8 cellular contexts compared by ENCODE assay signal in genomic region chr1:24932284-24932683, GRCh38. TPM values are rescaled to one million over a fixed set of nuclear protein-coding genes. Genes with fewer than 3 reads are reported as not detected.
DNase-seq lines count a peak whose midpoint lies in the region; ATAC-seq and TF ChIP-seq lines count a peak whose summit lies in the region.

No MANE protein-coding gene starts in this region.

- no peaks in the 10 kb centered on the region for H3K36me3 Mint-ChIP-seq in progenitor cell of endocrine pancreas (ENCODE audit: insufficient read depth)

- peak overlapping the region; percentile 23 for H3K4me3 ChIP-seq in fibroblast of villous mesenchyme (ENCODE audit: low read depth, low read length)

- H3K27ac Mint-ChIP-seq in progenitor cell of endocrine pancreas = no peak overlapping the region

- peak overlapping the region; percentile 33 for H3K4me3 Mint-ChIP-seq in progenitor cell of endocrine pancreas (ENCODE audit: low read depth)

- peaks cover 76% of the 10 kb centered on the region for H3K27me3 Mint-ChIP-seq in progenitor cell of endocrine pancreas

- DNase-seq in NCI-H2227 treated with DMSO at 0.1 percent for 48 hours (lab: John Stamatoyannopoulos, UW) (peak; percentile 13), activated T-cell treated with anti-CD3 and anti-CD28 coated beads for 4 hours (peak; percentile 44), fibroblast of villous mesenchyme (ENCODE audit: low read depth) (no peak), progenitor cell of endocrine pancreas (ENCODE audit: low spot score, unreplicated experiment) (peak; percentile 72), GDM1 (lab: John Stamatoyannopoulos, UW) (no peak)

- H3K4me1 Mint-ChIP-seq in progenitor cell of endocrine pancreas (ENCODE audit: low read depth) = no peaks in the 10 kb centered on the region

- ATAC-seq in GM19463 (IDR thresholded peaks at IDR 0.05; ENCODE audit: unreplicated experiment) (no peak), GM18505 (IDR thresholded peaks at IDR 0.05; ENCODE audit: unreplicated experiment) (no peak)

- TF ChIP-seq POLR2A in GM18505 (IDR thresholded peaks at IDR 0.05; ENCODE audit: borderline replicate concordance, extremely low read depth, insufficient read depth, insufficient read length) = no peak

- TF ChIP-seq CTCF in GM12873 (IDR thresholded peaks at IDR 0.05; ENCODE audit: insufficient read depth, low read depth, low read length, missing control alignments) (peak; percentile 62), fibroblast of villous mesenchyme (IDR thresholded peaks at IDR 0.05; ENCODE audit: insufficient read depth, low read depth, low read length) (peak; percentile 43), progenitor cell of endocrine pancreas (IDR thresholded peaks at IDR 0.05; ENCODE audit: unreplicated experiment) (peak; percentile 81)

- no peaks in the 10 kb centered on the region for H3K9me3 Mint-ChIP-seq in progenitor cell of endocrine pancreas (ENCODE audit: low read depth)

RNA-seq across cellular contexts. Expression of gene RUNX3, which starts 2.2 kb away (rescaled TPM):
- total RNA-seq in fibroblast of villous mesenchyme = not detected in 2 replicates
- 0.07 TPM in 1 of 2 replicates, not detected in the other for total RNA-seq in progenitor cell of endocrine pancreas

Comparison
In these comparisons a context has a peak if more than half of its experiments do, and no peak if none do; other contexts are left out.
1. DNase-seq: peak in NCI-H2227 treated with DMSO at 0.1 percent for 48 hours (single experiment), activated T-cell treated with anti-CD3 and anti-CD28 coated beads for 4 hours (single experiment) and progenitor cell of endocrine pancreas (single experiment); none in fibroblast of villous mesenchyme (single experiment) and GDM1 (single experiment).
2. Peak in every context shown above with its lines, with median percentiles within 50 percentile points of each other: CTCF ChIP-seq.